ENCODE assay signal across 11 cellular contexts in genomic region chr10:79189853-79190435, GRCh38.
DNase-seq lines count a peak whose midpoint lies in the region; ATAC-seq and TF ChIP-seq lines count a peak whose summit lies in the region.
"Had no signal": no experiment of that assay in that cellular context is flagged by ENCODE, and none has a peak within 500 bp of the region (broad histone marks: within the 10 kb centered on the region; RNA-seq: fewer than 3 reads in every experiment).

No MANE protein-coding gene starts in this region.

- ATAC-seq in GM21737 (IDR thresholded peaks at IDR 0.05; ENCODE audit: unreplicated experiment) = no peak
- ATAC-seq in CD4-positive, alpha-beta T cell (ENCODE audit: poor library complexity) = no peak

- H3K9me3 Mint-ChIP-seq in osteocyte (ENCODE audit: unreplicated experiment) = no peaks in the 10 kb centered on the region
- no peaks in the 10 kb centered on the region for H3K9me3 Mint-ChIP-seq in CD4-positive, alpha-beta T cell
- H3K9me3 Mint-ChIP-seq: nephron had no signal

- no peaks in the 10 kb centered on the region for H3K27me3 Mint-ChIP-seq in osteocyte (ENCODE audit: unreplicated experiment)
- H3K27me3 Mint-ChIP-seq in CD4-positive, alpha-beta T cell = no peaks in the 10 kb centered on the region

- H3K36me3 ChIP-seq in Karpas-422 (ENCODE audit: insufficient read depth, low read length) = no peaks in the 10 kb centered on the region
- peaks cover 0 to 17% (median 8%) of the 10 kb centered on the region in 3 donors for H3K36me3 ChIP-seq in tibial artery

- peaks cover 81% of the 10 kb centered on the region for H3K4me1 Mint-ChIP-seq in osteocyte (ENCODE audit: unreplicated experiment)
- no peaks in the 10 kb centered on the region for H3K4me1 Mint-ChIP-seq in CD4-positive, alpha-beta T cell (ENCODE audit: low read depth)

- intact Hi-C loops in tibial artery (cut with DNase I; ENCODE audit: low total_unique reads) = loop anchor here (10.0 kb wide), 1 partner anchor 335 kb away; no protein-coding TSS in a partner anchor
- intact Hi-C loops in CD4-positive, alpha-beta T cell (cut with DNase I, micrococcal nuclease) = loop anchor here in 1 of 2 experiments (10.0 kb wide), 2 partner anchors 585 to 675 kb away; no protein-coding TSS in a partner anchor

- no peaks in the 10 kb centered on the region for H3K9me2 ChIP-seq in Karpas-422 (replicated peaks; ENCODE audit: insufficient read depth, low read length)

- H3K9ac ChIP-seq in Karpas-422 (ENCODE audit: low read length) = no peak overlapping the region

- H3K27ac Mint-ChIP-seq in osteocyte (ENCODE audit: unreplicated experiment) = peak overlapping the region; percentile 71
- H3K27ac Mint-ChIP-seq in CD4-positive, alpha-beta T cell = no peak overlapping the region

- TF ChIP-seq CTCF in AG04450 (IDR thresholded peaks at IDR 0.05; ENCODE audit: low read depth, low read length) (no peak), osteocyte (IDR thresholded peaks at IDR 0.05) (no peak), tibial artery (IDR thresholded peaks at IDR 0.05) (no peak)
- TF ChIP-seq CTCF in CD4-positive, alpha-beta T cell (IDR thresholded peaks at IDR 0.05) = no peak

- H3K27me3 ChIP-seq in AG04450 (ENCODE audit: control insufficient read depth, insufficient read depth, low read length) = no peaks in the 10 kb centered on the region
- H3K27me3 ChIP-seq in Karpas-422 (ENCODE audit: low read length) = no peaks in the 10 kb centered on the region; the same call in 1 of the 2 replicates
- no peaks in the 10 kb centered on the region for H3K27me3 ChIP-seq in tibial artery
- no peaks in the 10 kb centered on the region for H3K27me3 ChIP-seq in CD4-positive, alpha-beta T cell (ENCODE audit: control insufficient read depth, insufficient read depth, low read length)

- DNase-seq in AG04450 (ENCODE audit: low read depth, low spot score) (no peak), Karpas-422 (no peak), dedifferentiated amniotic fluid mesenchymal stem cell (ENCODE audit: extremely low spot score) (peak; percentile 34), osteocyte (ENCODE audit: extremely low spot score, unreplicated experiment) (no peak), tibial artery (no peak), NCI-H1105 treated with DMSO at 0.1 percent for 48 hours (lab: John Stamatoyannopoulos, UW) (no peak)
- no peak for DNase-seq in CD4-positive, alpha-beta T cell
- DNase-seq: AML-193, KBM-7 had no signal

- no peaks in the 10 kb centered on the region; the same call in 1 of the 2 replicates for H3K9me3 ChIP-seq in AG04450 (ENCODE audit: control insufficient read depth, insufficient read depth, low read length)
- no peaks in the 10 kb centered on the region for H3K9me3 ChIP-seq in Karpas-422 (ENCODE audit: low read length)
- no peaks in the 10 kb centered on the region for H3K9me3 ChIP-seq in tibial artery
- no peaks in the 10 kb centered on the region for H3K9me3 ChIP-seq in CD4-positive, alpha-beta T cell (ENCODE audit: control insufficient read depth, low read length)

- no peak overlapping the region for H3K4me2 ChIP-seq in Karpas-422 (ENCODE audit: low read depth, low read length, poor library complexity, severe bottlenecking)

- H3K4me3 ChIP-seq in AG04450 (ENCODE audit: low read depth, low read length) (no peak overlapping the region), Karpas-422 (ENCODE audit: low read length) (no peak overlapping the region), tibial artery (no peak overlapping the region)

- H4K20me1 ChIP-seq in Karpas-422 (ENCODE audit: insufficient read depth, low read depth, low read length) = no peaks in the 10 kb centered on the region; the same call in 1 of the 2 replicates

- H3K27ac ChIP-seq in AG04450 (ENCODE audit: low read depth, low read length) (peak overlapping the region; percentile 31), Karpas-422 (ENCODE audit: low read length) (peak overlapping the region; percentile 74; the same call in 1 of the 2 replicates), tibial artery (peak overlapping the region in 1 of 2 donors; percentile 19)
- no peak overlapping the region for H3K27ac ChIP-seq in CD4-positive, alpha-beta T cell (ENCODE audit: low read depth, low read length)

- no peak overlapping the region for H3K4me3 Mint-ChIP-seq in osteocyte (ENCODE audit: unreplicated experiment)
- H3K4me3 Mint-ChIP-seq in CD4-positive, alpha-beta T cell = no peak overlapping the region
- H3K4me3 Mint-ChIP-seq: nephron had no signal

- POLR2A ChIA-PET in AG04450 (lab: Yijun Ruan, JAX) = no interaction called here
- POLR2A ChIA-PET in CD4-positive, alpha-beta T cell (lab: Charles Lee) = no interaction called here

- CTCF ChIA-PET in AG04450 (lab: Charles Lee) = no interaction called here
- CTCF ChIA-PET in CD4-positive, alpha-beta T cell (lab: Charles Lee) = interaction anchor here (2.1 kb wide), 1 partner anchor 1143 kb away, joined by 5 read pairs; no protein-coding TSS in a partner anchor

- H3K79me2 ChIP-seq in Karpas-422 (ENCODE audit: low read length) = no peaks in the 10 kb centered on the region

- H3K4me1 ChIP-seq in Karpas-422 (ENCODE audit: low read length) (peaks cover 77% of the 10 kb centered on the region), tibial artery (peaks cover 0 to 44% (median 18%) of the 10 kb centered on the region in 4 donors)

- H3K36me3 Mint-ChIP-seq in osteocyte (ENCODE audit: unreplicated experiment) = peaks cover 13% of the 10 kb centered on the region
- no peaks in the 10 kb centered on the region for H3K36me3 Mint-ChIP-seq in CD4-positive, alpha-beta T cell (ENCODE audit: low read depth)

- H2AFZ ChIP-seq in Karpas-422 (ENCODE audit: low read length) = no peak overlapping the region
